In genomic region chr18:67864677-67865340, GRCh38 we compare ENCODE assay signal across 18 cellular contexts.
DNase-seq lines count a peak whose midpoint lies in the region; ATAC-seq and TF ChIP-seq lines count a peak whose summit lies in the region.
"Had no signal": no experiment of that assay in that cellular context is flagged by ENCODE, and none has a peak within 500 bp of the region (broad histone marks: within the 10 kb centered on the region; RNA-seq: fewer than 3 reads in every experiment).

No MANE protein-coding gene starts in this region.

- no peak overlapping the region for H3K9ac ChIP-seq in Loucy (ENCODE audit: low read depth, low read length, poor library complexity, severe bottlenecking)

- intact Hi-C loops in stomach (cut with DNase I; ENCODE audit: low total_unique reads): no loop called here

- H3K4me1 Mint-ChIP-seq in stimulated activated effector memory CD8-positive, alpha-beta T cell treated with anti-CD3 and anti-CD28 coated beads, Interleukin-12 subunit alpha, Interleukin-12 subunit beta, amount 100 ng/mL, for 72 hours: no peaks in the 10 kb centered on the region

- H3K36me3 ChIP-seq in Loucy (ENCODE audit: insufficient read depth, low read length): no peaks in the 10 kb centered on the region
- no peaks in the 10 kb centered on the region for H3K36me3 ChIP-seq in brain microvascular endothelial cell (replicated peaks)
- no peaks in the 10 kb centered on the region for H3K36me3 ChIP-seq in stomach
- H3K36me3 ChIP-seq: sigmoid colon had no signal

- DNase-seq in Caki2 (ENCODE audit: low read depth) (peak; percentile 6), brain microvascular endothelial cell (peak; percentile 72), left lobe of liver (ENCODE audit: low spot score) (no peak), cerebellar cortex (ENCODE audit: low spot score) (no peak), stomach (no peak)
- no peak for DNase-seq in effector CD8-positive, alpha-beta T cell (lab: John Stamatoyannopoulos, UW)
- no peak for DNase-seq in stimulated activated effector memory CD8-positive, alpha-beta T cell treated with anti-CD3 and anti-CD28 coated beads, Interleukin-12 subunit alpha, Interleukin-12 subunit beta, amount 100 ng/mL, for 72 hours (ENCODE audit: low spot score in 2 of 2)
- DNase-seq: body of pancreas; DND-41; KBM-7; NCI-H1436 treated with DMSO at 0.1 percent for 48 hours; NCI-H446; nucleus accumbens; sigmoid colon; stimulated activated naive CD4-positive, alpha-beta T cell had no signal

- no peak overlapping the region for H3K27ac Mint-ChIP-seq in stimulated activated effector memory CD8-positive, alpha-beta T cell treated with anti-CD3 and anti-CD28 coated beads, Interleukin-12 subunit alpha, Interleukin-12 subunit beta, amount 100 ng/mL, for 72 hours

- H3K4me2 ChIP-seq in Loucy (ENCODE audit: low read depth, low read length, poor library complexity, severe bottlenecking): no peak overlapping the region

- no peak overlapping the region for H2AFZ ChIP-seq in Loucy (ENCODE audit: low read length)

- WGBS in stomach, 5 donors: 52 to 78% (median 68%) methylated on average over 2 of the region's 2 CpGs

- TF ChIP-seq EP300 in stomach (IDR thresholded peaks at IDR 0.05): no peak

- in situ Hi-C loops in Caki2 (cut with HindIII; ENCODE audit: low pct_unique_long_range_greater_than_20kb, low sequenced_read_pairs) (no loop called here), brain microvascular endothelial cell (cut with HindIII; ENCODE audit: low pct_ligation_motif_present, low sequenced_read_pairs) (no loop called here)

- no peaks in the 10 kb centered on the region for H3K36me3 Mint-ChIP-seq in stimulated activated effector memory CD8-positive, alpha-beta T cell treated with anti-CD3 and anti-CD28 coated beads, Interleukin-12 subunit alpha, Interleukin-12 subunit beta, amount 100 ng/mL, for 72 hours

- H3K27me3 ChIP-seq in Loucy (ENCODE audit: insufficient read depth, low read length, poor library complexity, severe bottlenecking) (no peaks in the 10 kb centered on the region), brain microvascular endothelial cell (replicated peaks) (no peaks in the 10 kb centered on the region), stomach (no peaks in the 10 kb centered on the region)
- H3K27me3 ChIP-seq: body of pancreas, sigmoid colon had no signal

- peak; percentile 31 for ATAC-seq in left lobe of liver
- ATAC-seq in stimulated activated effector memory CD8-positive, alpha-beta T cell treated with anti-CD3 and anti-CD28 coated beads, Interleukin-12 subunit alpha, Interleukin-12 subunit beta, amount 100 ng/mL, for 72 hours: no peak
- ATAC-seq: body of pancreas, GM12878 had no signal

- H4K20me1 ChIP-seq in Loucy (ENCODE audit: insufficient read depth, low read length, poor library complexity, severe bottlenecking): no peaks in the 10 kb centered on the region

- TF ChIP-seq CTCF in Loucy (conservative IDR thresholded peaks at IDR 0.05; ENCODE audit: low read length) (peak; percentile 29; the same call in 1 of the 2 replicates), brain microvascular endothelial cell (IDR thresholded peaks at IDR 0.05; ENCODE audit: low read depth, low read length, missing control alignments) (no peak), stomach (IDR thresholded peaks at IDR 0.05) (no peak)

- H3K9me2 ChIP-seq in Loucy (replicated peaks; ENCODE audit: low read depth, low read length): no peaks in the 10 kb centered on the region

- peak overlapping the region; percentile 38 for H3K27ac ChIP-seq in brain microvascular endothelial cell
- no peak overlapping the region for H3K27ac ChIP-seq in stomach
- H3K27ac ChIP-seq: body of pancreas, C4-2B, sigmoid colon had no signal

- no peaks in the 10 kb centered on the region for H3F3A ChIP-seq in Loucy (ENCODE audit: low read depth)

- peaks cover 2% of the 10 kb centered on the region for H3K9me3 Mint-ChIP-seq in stimulated activated effector memory CD8-positive, alpha-beta T cell treated with anti-CD3 and anti-CD28 coated beads, Interleukin-12 subunit alpha, Interleukin-12 subunit beta, amount 100 ng/mL, for 72 hours

- H3K9me3 ChIP-seq in Loucy (ENCODE audit: insufficient read depth, low read depth, low read length): no peaks in the 10 kb centered on the region
- no peaks in the 10 kb centered on the region for H3K9me3 ChIP-seq in stomach
- H3K9me3 ChIP-seq: body of pancreas, sigmoid colon had no signal

- no peak for TF ChIP-seq POLR2A in stomach (IDR thresholded peaks at IDR 0.05)

- no peaks in the 10 kb centered on the region for H3K4me1 ChIP-seq in Loucy (ENCODE audit: insufficient read depth, low read length, poor library complexity, severe bottlenecking)
- H3K4me1 ChIP-seq in stomach: no peaks in the 10 kb centered on the region
- H3K4me1 ChIP-seq: body of pancreas, sigmoid colon had no signal

- H3K4me3 Mint-ChIP-seq in stimulated activated effector memory CD8-positive, alpha-beta T cell treated with anti-CD3 and anti-CD28 coated beads, Interleukin-12 subunit alpha, Interleukin-12 subunit beta, amount 100 ng/mL, for 72 hours: no peak overlapping the region

- no peaks in the 10 kb centered on the region for H3K79me2 ChIP-seq in Loucy (ENCODE audit: insufficient read depth, low read length)

- H3K4me3 ChIP-seq in Loucy (ENCODE audit: low read length, poor library complexity, severe bottlenecking): no peak overlapping the region
- H3K4me3 ChIP-seq in brain microvascular endothelial cell (ENCODE audit: low read depth, low read length): no peak overlapping the region
- H3K4me3 ChIP-seq in stomach: no peak overlapping the region
- H3K4me3 ChIP-seq: body of pancreas, GM12878, sigmoid colon had no signal

Comparison
In these comparisons a context has a peak if more than half of its experiments do, and no peak if none do; other contexts are left out.
1. DNase-seq: peak in Caki2 (single experiment) and brain microvascular endothelial cell (single experiment); none in left lobe of liver (single experiment), effector CD8-positive, alpha-beta T cell (single experiment), stimulated activated effector memory CD8-positive, alpha-beta T cell treated with anti-CD3 and anti-CD28 coated beads, Interleukin-12 subunit alpha, Interleukin-12 subunit beta, amount 100 ng/mL, for 72 hours (0 of 2), cerebellar cortex (single experiment) and stomach (single experiment).